In genomic region chr9:450561-450960, GRCh38 we compare ENCODE assay signal across 26 cellular contexts.
"Had no signal": no experiment of that assay in that cellular context is flagged by ENCODE, and none has a peak within 500 bp of the region (broad histone marks: within the 10 kb centered on the region; RNA-seq: fewer than 3 reads in every experiment).

No MANE protein-coding gene starts in this region.

- DNase-seq: activated CD4-positive, alpha-beta T cell treated with anti-CD3 and anti-CD28 coated beads, Interleukin-2, amount 10 ng/mL, durations not matched to agents 24 days and 14 days; activated CD8-positive, alpha-beta memory T cell treated with anti-CD3 and anti-CD28 coated beads, Interleukin-2, amount 50 U/mL, for 4 hours; activated gamma-delta T cell treated with Interleukin-2 at 50 U/mL for 16 hours; activated naive CD8-positive, alpha-beta T cell treated with anti-CD3 and anti-CD28 coated beads, Interleukin-2, amount 50 U/mL, for 24 hours; anterior cingulate cortex; brain microvascular endothelial cell; effector memory CD4-positive, alpha-beta T cell; glutamatergic neuron; immature natural killer cell; lower lobe of right lung; naive thymus-derived CD8-positive, alpha-beta T cell; posterior cingulate gyrus; right lobe of liver; stimulated activated CD4-positive, alpha-beta T cell treated with anti-CD3 and anti-CD28 coated beads, Interleukin-1b, Interleukin-23, amount 100 ng/mL, for 48 hours; T-helper 1 cell; T-helper 9 cell; transverse colon; uterus had no signal

- H3K4me3 ChIP-seq: hepatocyte, lower lobe of right lung, neural progenitor cell, right lobe of liver, skin epidermis, transverse colon, uterus had no signal

- H3K27me3 Mint-ChIP-seq: activated CD4-positive, alpha-beta T cell treated with anti-CD3 and anti-CD28 coated beads, Interleukin-2, amount 10 ng/mL, durations not matched to agents 24 days and 14 days; activated naive CD8-positive, alpha-beta T cell treated with anti-CD3 and anti-CD28 coated beads, Interleukin-2, amount 50 U/mL, for 24 hours; central memory CD8-positive, alpha-beta T cell; naive thymus-derived CD8-positive, alpha-beta T cell had no signal

- H3K9me3 ChIP-seq: lower lobe of right lung, right lobe of liver, transverse colon, uterus had no signal

- H3K36me3 ChIP-seq: brain microvascular endothelial cell, neural progenitor cell, transverse colon, uterus had no signal

- H3K27me3 ChIP-seq: brain microvascular endothelial cell, hepatocyte, neural progenitor cell, transverse colon, uterus had no signal

- H3K9ac ChIP-seq: neural progenitor cell had no signal

- H3K27ac ChIP-seq: brain microvascular endothelial cell, hepatocyte, lower lobe of right lung, neural progenitor cell, right lobe of liver, skin epidermis, transverse colon, uterus had no signal

- H3K4me1 ChIP-seq: lower lobe of right lung, neural progenitor cell, right lobe of liver, uterus had no signal

- H3K79me2 ChIP-seq: hepatocyte had no signal

- H2AFZ ChIP-seq: hepatocyte, neural progenitor cell had no signal

- H3K4me2 ChIP-seq: hepatocyte, neural progenitor cell had no signal

- ATAC-seq: activated naive CD8-positive, alpha-beta T cell treated with anti-CD3 and anti-CD28 coated beads, Interleukin-2, amount 50 U/mL, for 24 hours; esophagus mucosa; left lobe of liver; lower lobe of right lung; naive thymus-derived CD8-positive, alpha-beta T cell; right lobe of liver; WTC11 had no signal

- H3K4me3 Mint-ChIP-seq: activated CD4-positive, alpha-beta T cell treated with anti-CD3 and anti-CD28 coated beads, Interleukin-2, amount 10 ng/mL, durations not matched to agents 24 days and 14 days; activated naive CD8-positive, alpha-beta T cell treated with anti-CD3 and anti-CD28 coated beads, Interleukin-2, amount 50 U/mL, for 24 hours; activated T-helper 1 cell treated with anti-CD3 and anti-CD28 coated beads, Interleukin-12 subunit alpha, Interleukin-12 subunit beta, Interleukin-2, Interleukin-4 antibody, amounts not matched to agents 30 ng/mL and 10 ng/mL and 1 ng/mL, durations not matched to agents 14 hours and 24 hours and 36 hours; central memory CD8-positive, alpha-beta T cell; immature natural killer cell; naive thymus-derived CD8-positive, alpha-beta T cell; neural progenitor cell; WTC11 had no signal

- H3K27ac Mint-ChIP-seq: activated CD4-positive, alpha-beta T cell treated with anti-CD3 and anti-CD28 coated beads, Interleukin-2, amount 10 ng/mL, durations not matched to agents 24 days and 14 days; activated naive CD8-positive, alpha-beta T cell treated with anti-CD3 and anti-CD28 coated beads, Interleukin-2, amount 50 U/mL, for 24 hours; activated T-helper 1 cell treated with anti-CD3 and anti-CD28 coated beads, Interleukin-12 subunit alpha, Interleukin-12 subunit beta, Interleukin-2, Interleukin-4 antibody, amounts not matched to agents 30 ng/mL and 10 ng/mL and 1 ng/mL, durations not matched to agents 14 hours and 24 hours and 36 hours; neural progenitor cell; WTC11 had no signal

- H3K9me3 Mint-ChIP-seq: activated CD4-positive, alpha-beta T cell treated with anti-CD3 and anti-CD28 coated beads, Interleukin-2, amount 10 ng/mL, durations not matched to agents 24 days and 14 days; activated naive CD8-positive, alpha-beta T cell treated with anti-CD3 and anti-CD28 coated beads, Interleukin-2, amount 50 U/mL, for 24 hours; activated T-helper 1 cell treated with anti-CD3 and anti-CD28 coated beads, Interleukin-12 subunit alpha, Interleukin-12 subunit beta, Interleukin-2, Interleukin-4 antibody, amounts not matched to agents 30 ng/mL and 10 ng/mL and 1 ng/mL, durations not matched to agents 14 hours and 24 hours and 36 hours; central memory CD8-positive, alpha-beta T cell; immature natural killer cell; naive thymus-derived CD8-positive, alpha-beta T cell had no signal
